Comparison of ENCODE assay signal across 8 cellular contexts in genomic region chr1:27668808-27669723, GRCh38. TPM values are rescaled to one million over a fixed set of nuclear protein-coding genes. Genes with fewer than 3 reads are reported as not detected.
DNase-seq lines count a peak whose midpoint lies in the region; ATAC-seq and TF ChIP-seq lines count a peak whose summit lies in the region.

No MANE protein-coding gene starts in this region.

- peak overlapping the region; percentile 17 for H3K4me3 Mint-ChIP-seq in endodermal cell

- H3K27ac ChIP-seq in endodermal cell (ENCODE audit: low read depth, low read length): no peak overlapping the region

- H3K4me1 Mint-ChIP-seq in endodermal cell: peaks cover 6% of the 10 kb centered on the region

- H3K9me3 Mint-ChIP-seq in endodermal cell: no peaks in the 10 kb centered on the region

- TF ChIP-seq CTCF in AG09319 (IDR thresholded peaks at IDR 0.05; ENCODE audit: low read depth, low read length): peak; percentile 98
- TF ChIP-seq CTCF in endodermal cell (conservative IDR thresholded peaks at IDR 0.05): peak; percentile 90

- peaks cover 10% of the 10 kb centered on the region for H3K27me3 ChIP-seq in endodermal cell (ENCODE audit: control insufficient read depth, insufficient read depth, low read length, poor library complexity, severe bottlenecking)

- no peak overlapping the region for H3K9ac ChIP-seq in endodermal cell (ENCODE audit: extremely low read depth, low read length, poor library complexity, severe bottlenecking)

- H3K4me3 ChIP-seq in endodermal cell (ENCODE audit: low read length): no peak overlapping the region

- no peaks in the 10 kb centered on the region for H3K36me3 Mint-ChIP-seq in endodermal cell (ENCODE audit: low read depth)

- 26 to 40% methylated on average over 20 to 36 of the region's 36 CpGs for WGBS in endodermal cell (ENCODE audit: insufficient coverage in 1 of 2, insufficient read length in 1 of 2), 2 experiments

- H3K4me1 ChIP-seq in endodermal cell (ENCODE audit: control insufficient read depth, insufficient read depth, low read length): no peaks in the 10 kb centered on the region

- peaks cover 18% of the 10 kb centered on the region for H3K27me3 Mint-ChIP-seq in endodermal cell (ENCODE audit: insufficient read depth)

- DNase-seq in AG09319 (ENCODE audit: extremely low read depth, low read depth): no peak
- DNase-seq in GM19240 (ENCODE audit: insufficient read length, low spot score): peak; percentile 57
- peak; percentile 16 to 77 for DNase-seq in NCI-H526 (lab: John Stamatoyannopoulos, UW)
- DNase-seq in activated CD8-positive, alpha-beta memory T cell treated with anti-CD3 and anti-CD28 coated beads for 48 hours (ENCODE audit: low read depth in 2 of 3, low spot score in 2 of 3): peak; percentile 60 to 96 (median 96)
- peak; percentile 97 for DNase-seq in endodermal cell
- DNase-seq in mucosa of gallbladder (ENCODE audit: low spot score): peak; percentile 85
- DNase-seq in stimulated activated CD8-positive, alpha-beta memory T cell treated with anti-CD3 and anti-CD28 coated beads, Interleukin-4, amount 100 ng/mL, for 24 hours (ENCODE audit: low read depth): peak; percentile 80

- no peak overlapping the region for H3K27ac Mint-ChIP-seq in endodermal cell

- no peaks in the 10 kb centered on the region for H3K36me3 ChIP-seq in endodermal cell (ENCODE audit: control insufficient read depth, insufficient read depth, low read length)

- no peaks in the 10 kb centered on the region for H3K9me3 ChIP-seq in endodermal cell (ENCODE audit: control insufficient read depth, low read length)

- no peak for ATAC-seq in GM19328 (IDR thresholded peaks at IDR 0.05; ENCODE audit: unreplicated experiment)

RNA-seq across cellular contexts. Expression of gene IFI6, which starts 2.9 kb away (rescaled TPM):
- 1 to 10 TPM in 1 of 2 donors, under 1 TPM in 1; 0.71 to 1.1 TPM for total RNA-seq in endodermal cell
- polyA plus RNA-seq in endodermal cell (2013, experiment 1 of 2): 27.2 TPM
- 22.0 TPM for polyA plus RNA-seq in endodermal cell (2013, experiment 2 of 2)
- total RNA-seq in mucosa of gallbladder: 302 TPM

RNA-seq across cellular contexts. Expression of gene FGR, which starts 34.1 kb away (rescaled TPM):
- total RNA-seq in endodermal cell (not detected), mucosa of gallbladder (7.6 TPM)
- polyA plus RNA-seq in endodermal cell (2013, experiment 1 of 2): 0.14 TPM
- not detected for polyA plus RNA-seq in endodermal cell (2013, experiment 2 of 2)

RNA-seq across cellular contexts. Expression of gene FAM76A, which starts 56.7 kb away (rescaled TPM):
- total RNA-seq in endodermal cell: 10 to 100 TPM; 13.0 to 14.7 TPM
- polyA plus RNA-seq in endodermal cell (2013, experiment 1 of 2): 11.1 TPM
- 10.6 TPM for polyA plus RNA-seq in endodermal cell (2013, experiment 2 of 2)
- total RNA-seq in mucosa of gallbladder: 16.8 TPM

Comparison
In these comparisons a context has a peak if more than half of its experiments do, and no peak if none do; other contexts are left out.
1. RNA of gene IFI6, which starts 2.9 kb away (total RNA-seq): 302 TPM in mucosa of gallbladder (single experiment); 0.71 to 1.1 TPM in endodermal cell; every median in the first group is over 100 times any median in the second.